Comparison of ENCODE assay signal across 1 cellular context in genomic region chr4:533318-534100, GRCh38.
A peak's percentile ranks its signal among the peaks of the same experiment; 100 is the strongest.
TF ChIP-seq lines count a peak whose summit lies in the region.

No MANE protein-coding gene starts in this region.

TF ChIP-seq in HepG2, 621 proteins besides CTCF, POLR2A, EP300 and RAD21:
- TF ChIP-seq ZNF276 (CRISPR knock-in tag; IDR thresholded peaks at IDR 0.05; ENCODE audit: low read depth) (no peak), AGO2 (optimal IDR thresholded peaks at IDR 0.05; ENCODE audit: low read depth, low read length) (peak; percentile 57)
